Comparison of ENCODE assay signal across 15 cellular contexts in the genomic region with DNA sequence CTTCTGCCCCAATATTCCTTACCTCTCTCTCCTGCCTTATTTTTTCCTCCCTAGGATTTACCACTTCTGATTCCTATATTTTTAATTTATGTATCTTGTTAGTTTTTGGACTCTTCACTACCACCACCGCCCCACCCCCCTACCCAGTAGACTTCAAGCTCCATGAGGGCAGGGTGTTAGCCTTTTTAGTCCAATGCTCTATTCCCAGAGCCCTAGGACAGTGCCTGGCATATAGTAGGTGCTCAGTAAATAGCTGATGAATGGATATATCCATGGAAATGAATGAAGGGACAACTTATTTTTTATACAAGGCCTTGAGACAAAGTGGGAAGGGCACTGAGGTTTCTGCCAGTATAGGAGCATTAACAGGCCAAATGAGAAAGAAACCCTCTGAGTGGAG. TPM values are rescaled to one million over a fixed set of nuclear protein-coding genes. Genes with fewer than 3 reads are reported as not detected.
DNase-seq lines count a peak whose midpoint lies in the region; ATAC-seq and TF ChIP-seq lines count a peak whose summit lies in the region.
"Had no signal": no experiment of that assay in that cellular context is flagged by ENCODE, and none has a peak within 500 bp of the region (broad histone marks: within the 10 kb centered on the region; RNA-seq: fewer than 3 reads in every experiment).

No MANE protein-coding gene starts in this region.

- H3K4me3 Mint-ChIP-seq in activated T-helper 17 cell treated with anti-CD3 and anti-CD28 coated beads, Interleukin-2, amount 50 U/mL, for 72 hours, result no peak overlapping the region
- H3K4me3 Mint-ChIP-seq in naive thymus-derived CD8-positive, alpha-beta T cell, result peak overlapping the region in 2 of 10 donors; percentile 1 to 19

- ATAC-seq in left ventricle myocardium superior (no peak), foreskin keratinocyte (no peak), HG03521 (IDR thresholded peaks at IDR 0.05; ENCODE audit: unreplicated experiment) (no peak)
- no peak for ATAC-seq in activated T-helper 17 cell treated with anti-CD3 and anti-CD28 coated beads, Interleukin-2, amount 50 U/mL, for 72 hours (replicated peaks)
- ATAC-seq in naive thymus-derived CD8-positive, alpha-beta T cell, result no peak
- ATAC-seq: A549, HepG2 had no signal

- no peaks in the 10 kb centered on the region for H3K9me3 Mint-ChIP-seq in activated T-helper 17 cell treated with anti-CD3 and anti-CD28 coated beads, Interleukin-2, amount 50 U/mL, for 72 hours
- no peaks in the 10 kb centered on the region for H3K9me3 Mint-ChIP-seq in naive thymus-derived CD8-positive, alpha-beta T cell

- H3K36me3 Mint-ChIP-seq in activated T-helper 17 cell treated with anti-CD3 and anti-CD28 coated beads, Interleukin-2, amount 50 U/mL, for 72 hours (ENCODE audit: low read depth), result peaks cover 68% of the 10 kb centered on the region
- H3K36me3 Mint-ChIP-seq in naive thymus-derived CD8-positive, alpha-beta T cell, result peaks cover 9 to 41% (median 39%) of the 10 kb centered on the region in 3 donors

- peaks cover 27% of the 10 kb centered on the region for H3K36me3 ChIP-seq in left ventricle myocardium inferior

- no peaks in the 10 kb centered on the region for H3K27me3 Mint-ChIP-seq in activated T-helper 17 cell treated with anti-CD3 and anti-CD28 coated beads, Interleukin-2, amount 50 U/mL, for 72 hours
- no peaks in the 10 kb centered on the region for H3K27me3 Mint-ChIP-seq in naive thymus-derived CD8-positive, alpha-beta T cell

- peak overlapping the region; percentile 74 for H3K27ac ChIP-seq in left ventricle myocardium inferior (replicated peaks)
- H3K27ac ChIP-seq in foreskin keratinocyte, result no peak overlapping the region
- H3K27ac ChIP-seq: A549 had no signal

- H3K27me3 ChIP-seq in left ventricle myocardium inferior (ENCODE audit: low read depth) (no peaks in the 10 kb centered on the region), foreskin keratinocyte (no peaks in the 10 kb centered on the region)
- H3K27me3 ChIP-seq: MG63 had no signal

- peaks cover 42% of the 10 kb centered on the region for H3K4me1 Mint-ChIP-seq in activated T-helper 17 cell treated with anti-CD3 and anti-CD28 coated beads, Interleukin-2, amount 50 U/mL, for 72 hours
- peaks cover 43 to 90% (median 79%) of the 10 kb centered on the region in 4 donors for H3K4me1 Mint-ChIP-seq in naive thymus-derived CD8-positive, alpha-beta T cell

- H3K4me1 ChIP-seq in left ventricle myocardium inferior, result peaks cover 54% of the 10 kb centered on the region
- H3K4me1 ChIP-seq in foreskin keratinocyte, result peaks cover 35% of the 10 kb centered on the region
- H3K4me1 ChIP-seq: A549 had no signal

- H3K27ac Mint-ChIP-seq in activated T-helper 17 cell treated with anti-CD3 and anti-CD28 coated beads, Interleukin-2, amount 50 U/mL, for 72 hours, result peak overlapping the region; percentile 60
- H3K27ac Mint-ChIP-seq in naive thymus-derived CD8-positive, alpha-beta T cell, result peak overlapping the region; percentile 15 to 87 (median 69)

- TF ChIP-seq CTCF in left ventricle myocardium inferior (IDR thresholded peaks at IDR 0.05; ENCODE audit: borderline replicate concordance) (no peak), foreskin keratinocyte (conservative IDR thresholded peaks at IDR 0.05) (no peak)

- H3K4me3 ChIP-seq in left ventricle myocardium inferior, result no peak overlapping the region
- H3K4me3 ChIP-seq: A549, MG63 had no signal

- no peak for DNase-seq in left ventricle myocardium inferior
- no peak for DNase-seq in left ventricle myocardium superior
- no peak for DNase-seq in naive thymus-derived CD8-positive, alpha-beta T cell
- no peak for DNase-seq in foreskin keratinocyte
- DNase-seq in NK-92 (lab: John Stamatoyannopoulos, UW; ENCODE audit: unreplicated experiment), result no peak
- DNase-seq: Karpas-422, MG63, NCI-H1092 treated with DMSO at 0.1 percent for 48 hours, NCI-H2081 treated with DMSO at 0.1 percent for 48 hours, NCI-H524, SHP77 treated with DMSO at 0.1 percent for 48 hours had no signal

- H3K9me3 ChIP-seq in left ventricle myocardium inferior (replicated peaks), result no peaks in the 10 kb centered on the region
- H3K9me3 ChIP-seq: A549 had no signal

- POLR2A ChIA-PET in naive thymus-derived CD8-positive, alpha-beta T cell (lab: Charles Lee), result interaction anchor here (0.6 to 2.8 kb wide), 4 partner anchors 10 to 75 kb away, joined by 3 to 17 read pairs (median 4); no protein-coding TSS in a partner anchor

- intact Hi-C loops in left ventricle myocardium inferior (cut with micrococcal nuclease) (no loop called here), left ventricle myocardium superior (cut with micrococcal nuclease) (no loop called here)

RNA-seq across cellular contexts. Expression of gene IRF1, which starts 41.5 kb away (rescaled TPM):
- total RNA-seq in left ventricle myocardium inferior, result 10.9 TPM
- 12.6 TPM for total RNA-seq in left ventricle myocardium superior
- 100 to 1,000 TPM; 125 to 174 TPM for total RNA-seq in activated T-helper 17 cell treated with anti-CD3 and anti-CD28 coated beads, Interleukin-2, amount 50 U/mL, for 72 hours
- 100 to 1,000 TPM; 116 to 127 TPM for total RNA-seq in naive thymus-derived CD8-positive, alpha-beta T cell
- 100 to 1,000 TPM; 108 to 218 (median 141) TPM for polyA plus RNA-seq in naive thymus-derived CD8-positive, alpha-beta T cell
- 24.0 and 31.5 TPM in 2 replicates for total RNA-seq in foreskin keratinocyte
- polyA plus RNA-seq in foreskin keratinocyte, result 18.0 and 22.7 TPM in 2 replicates
